In the genomic region with DNA sequence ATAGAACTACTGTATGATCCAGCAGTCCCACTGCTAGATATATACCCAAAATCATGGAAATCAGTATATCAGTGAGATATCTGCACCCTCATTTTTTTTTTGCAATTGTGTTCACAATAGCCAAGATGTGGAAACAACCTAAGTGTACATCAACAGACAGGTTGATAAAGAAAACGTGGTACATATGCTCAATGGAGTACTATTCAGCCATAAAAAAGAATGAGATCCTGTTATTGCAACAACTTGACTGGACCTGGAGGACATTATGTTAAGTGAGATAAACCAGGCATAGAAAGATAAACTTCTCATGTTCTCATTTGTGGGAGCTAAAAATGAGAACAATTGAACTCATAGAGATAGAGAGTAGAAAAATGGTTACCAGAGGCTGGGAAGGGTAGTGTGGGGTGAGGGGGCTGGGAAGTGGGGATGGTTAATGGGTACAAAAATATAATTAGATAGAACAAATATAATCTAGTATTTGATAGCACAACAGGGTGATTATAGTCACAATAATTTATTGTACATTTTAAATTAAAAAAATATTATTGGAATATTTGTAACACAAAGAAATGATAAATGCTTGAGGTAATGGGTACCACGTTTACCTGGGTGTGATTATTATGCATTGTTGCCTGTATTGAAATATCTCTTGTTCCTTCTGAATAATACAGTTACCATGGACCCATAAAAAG, we compare ENCODE assay signal across 1 cellular context.
TF ChIP-seq lines count a peak whose summit lies in the region.

No MANE protein-coding gene starts in this region.

TF ChIP-seq in K562, 482 proteins besides CTCF, POLR2A, EP300 and RAD21 (continued from another document and continues in another):
- TF ChIP-seq, protein P1, sequence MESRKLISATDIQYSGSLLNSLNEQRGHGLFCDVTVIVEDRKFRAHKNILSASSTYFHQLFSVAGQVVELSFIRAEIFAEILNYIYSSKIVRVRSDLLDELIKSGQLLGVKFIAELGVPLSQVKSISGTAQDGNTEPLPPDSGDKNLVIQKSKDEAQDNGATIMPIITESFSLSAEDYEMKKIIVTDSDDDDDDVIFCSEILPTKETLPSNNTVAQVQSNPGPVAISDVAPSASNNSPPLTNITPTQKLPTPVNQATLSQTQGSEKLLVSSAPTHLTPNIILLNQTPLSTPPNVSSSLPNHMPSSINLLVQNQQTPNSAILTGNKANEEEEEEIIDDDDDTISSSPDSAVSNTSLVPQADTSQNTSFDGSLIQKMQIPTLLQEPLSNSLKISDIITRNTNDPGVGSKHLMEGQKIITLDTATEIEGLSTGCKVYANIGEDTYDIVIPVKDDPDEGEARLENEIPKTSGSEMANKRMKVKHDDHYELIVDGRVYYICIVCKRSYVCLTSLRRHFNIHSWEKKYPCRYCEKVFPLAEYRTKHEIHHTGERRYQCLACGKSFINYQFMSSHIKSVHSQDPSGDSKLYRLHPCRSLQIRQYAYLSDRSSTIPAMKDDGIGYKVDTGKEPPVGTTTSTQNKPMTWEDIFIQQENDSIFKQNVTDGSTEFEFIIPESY (CRISPR knock-in tag; IDR thresholded peaks at IDR 0.05): no peak
- TF ChIP-seq, protein P2, sequence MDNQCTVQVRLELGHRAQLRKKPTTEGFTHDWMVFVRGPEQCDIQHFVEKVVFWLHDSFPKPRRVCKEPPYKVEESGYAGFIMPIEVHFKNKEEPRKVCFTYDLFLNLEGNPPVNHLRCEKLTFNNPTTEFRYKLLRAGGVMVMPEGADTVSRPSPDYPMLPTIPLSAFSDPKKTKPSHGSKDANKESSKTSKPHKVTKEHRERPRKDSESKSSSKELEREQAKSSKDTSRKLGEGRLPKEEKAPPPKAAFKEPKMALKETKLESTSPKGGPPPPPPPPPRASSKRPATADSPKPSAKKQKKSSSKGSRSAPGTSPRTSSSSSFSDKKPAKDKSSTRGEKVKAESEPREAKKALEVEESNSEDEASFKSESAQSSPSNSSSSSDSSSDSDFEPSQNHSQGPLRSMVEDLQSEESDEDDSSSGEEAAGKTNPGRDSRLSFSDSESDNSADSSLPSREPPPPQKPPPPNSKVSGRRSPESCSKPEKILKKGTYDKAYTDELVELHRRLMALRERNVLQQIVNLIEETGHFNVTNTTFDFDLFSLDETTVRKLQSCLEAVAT (IDR thresholded peaks at IDR 0.05): no peak
- TF ChIP-seq RCOR1 (IDR thresholded peaks at IDR 0.05; ENCODE audit: borderline replicate concordance in 1 of 2, low read depth in 2 of 2, low read length in 2 of 2): 0 out of 4 replicates have a peak, but pooled peaks of 1 of the 2 experiments have one; percentile 24
- no peak for TF ChIP-seq RFX1 (IDR thresholded peaks at IDR 0.05)
- no peak for TF ChIP-seq ZNF668 (CRISPR knock-in tag; IDR thresholded peaks at IDR 0.05)
- 0 out of 4 replicates have a peak, but pooled peaks of 1 of the 2 experiments have one; percentile 21 for TF ChIP-seq TRIM24 (IDR thresholded peaks at IDR 0.05)
- TF ChIP-seq SMARCB1 (IDR thresholded peaks at IDR 0.05; ENCODE audit: insufficient read length, low read depth): no peak
- no peak for TF ChIP-seq ZNF696 (CRISPR knock-in tag; conservative IDR thresholded peaks at IDR 0.05)
- no peak for TF ChIP-seq BHLHE40 (IDR thresholded peaks at IDR 0.05; ENCODE audit: low read length)
- TF ChIP-seq HIVEP1 (CRISPR knock-in tag; IDR thresholded peaks at IDR 0.05): no peak
- TF ChIP-seq HDAC3 (IDR thresholded peaks at IDR 0.05; ENCODE audit: borderline replicate concordance, partially characterized antibody): no peak
- TF ChIP-seq ELK1 (CRISPR knock-in tag; IDR thresholded peaks at IDR 0.05): no peak
- 0 out of 2 replicates have a peak, but pooled peaks have one; percentile 36 for TF ChIP-seq XRCC3 (IDR thresholded peaks at IDR 0.05)
- no peak for TF ChIP-seq ZNF740 (CRISPR knock-in tag; IDR thresholded peaks at IDR 0.05)
- TF ChIP-seq ZNF740 (tag; IDR thresholded peaks at IDR 0.05): no peak
- TF ChIP-seq EGR1 (conservative IDR thresholded peaks at IDR 0.05): no peak
- TF ChIP-seq HINFP (tag; conservative IDR thresholded peaks at IDR 0.05; ENCODE audit: low read depth): no peak
- TF ChIP-seq, protein P3, sequence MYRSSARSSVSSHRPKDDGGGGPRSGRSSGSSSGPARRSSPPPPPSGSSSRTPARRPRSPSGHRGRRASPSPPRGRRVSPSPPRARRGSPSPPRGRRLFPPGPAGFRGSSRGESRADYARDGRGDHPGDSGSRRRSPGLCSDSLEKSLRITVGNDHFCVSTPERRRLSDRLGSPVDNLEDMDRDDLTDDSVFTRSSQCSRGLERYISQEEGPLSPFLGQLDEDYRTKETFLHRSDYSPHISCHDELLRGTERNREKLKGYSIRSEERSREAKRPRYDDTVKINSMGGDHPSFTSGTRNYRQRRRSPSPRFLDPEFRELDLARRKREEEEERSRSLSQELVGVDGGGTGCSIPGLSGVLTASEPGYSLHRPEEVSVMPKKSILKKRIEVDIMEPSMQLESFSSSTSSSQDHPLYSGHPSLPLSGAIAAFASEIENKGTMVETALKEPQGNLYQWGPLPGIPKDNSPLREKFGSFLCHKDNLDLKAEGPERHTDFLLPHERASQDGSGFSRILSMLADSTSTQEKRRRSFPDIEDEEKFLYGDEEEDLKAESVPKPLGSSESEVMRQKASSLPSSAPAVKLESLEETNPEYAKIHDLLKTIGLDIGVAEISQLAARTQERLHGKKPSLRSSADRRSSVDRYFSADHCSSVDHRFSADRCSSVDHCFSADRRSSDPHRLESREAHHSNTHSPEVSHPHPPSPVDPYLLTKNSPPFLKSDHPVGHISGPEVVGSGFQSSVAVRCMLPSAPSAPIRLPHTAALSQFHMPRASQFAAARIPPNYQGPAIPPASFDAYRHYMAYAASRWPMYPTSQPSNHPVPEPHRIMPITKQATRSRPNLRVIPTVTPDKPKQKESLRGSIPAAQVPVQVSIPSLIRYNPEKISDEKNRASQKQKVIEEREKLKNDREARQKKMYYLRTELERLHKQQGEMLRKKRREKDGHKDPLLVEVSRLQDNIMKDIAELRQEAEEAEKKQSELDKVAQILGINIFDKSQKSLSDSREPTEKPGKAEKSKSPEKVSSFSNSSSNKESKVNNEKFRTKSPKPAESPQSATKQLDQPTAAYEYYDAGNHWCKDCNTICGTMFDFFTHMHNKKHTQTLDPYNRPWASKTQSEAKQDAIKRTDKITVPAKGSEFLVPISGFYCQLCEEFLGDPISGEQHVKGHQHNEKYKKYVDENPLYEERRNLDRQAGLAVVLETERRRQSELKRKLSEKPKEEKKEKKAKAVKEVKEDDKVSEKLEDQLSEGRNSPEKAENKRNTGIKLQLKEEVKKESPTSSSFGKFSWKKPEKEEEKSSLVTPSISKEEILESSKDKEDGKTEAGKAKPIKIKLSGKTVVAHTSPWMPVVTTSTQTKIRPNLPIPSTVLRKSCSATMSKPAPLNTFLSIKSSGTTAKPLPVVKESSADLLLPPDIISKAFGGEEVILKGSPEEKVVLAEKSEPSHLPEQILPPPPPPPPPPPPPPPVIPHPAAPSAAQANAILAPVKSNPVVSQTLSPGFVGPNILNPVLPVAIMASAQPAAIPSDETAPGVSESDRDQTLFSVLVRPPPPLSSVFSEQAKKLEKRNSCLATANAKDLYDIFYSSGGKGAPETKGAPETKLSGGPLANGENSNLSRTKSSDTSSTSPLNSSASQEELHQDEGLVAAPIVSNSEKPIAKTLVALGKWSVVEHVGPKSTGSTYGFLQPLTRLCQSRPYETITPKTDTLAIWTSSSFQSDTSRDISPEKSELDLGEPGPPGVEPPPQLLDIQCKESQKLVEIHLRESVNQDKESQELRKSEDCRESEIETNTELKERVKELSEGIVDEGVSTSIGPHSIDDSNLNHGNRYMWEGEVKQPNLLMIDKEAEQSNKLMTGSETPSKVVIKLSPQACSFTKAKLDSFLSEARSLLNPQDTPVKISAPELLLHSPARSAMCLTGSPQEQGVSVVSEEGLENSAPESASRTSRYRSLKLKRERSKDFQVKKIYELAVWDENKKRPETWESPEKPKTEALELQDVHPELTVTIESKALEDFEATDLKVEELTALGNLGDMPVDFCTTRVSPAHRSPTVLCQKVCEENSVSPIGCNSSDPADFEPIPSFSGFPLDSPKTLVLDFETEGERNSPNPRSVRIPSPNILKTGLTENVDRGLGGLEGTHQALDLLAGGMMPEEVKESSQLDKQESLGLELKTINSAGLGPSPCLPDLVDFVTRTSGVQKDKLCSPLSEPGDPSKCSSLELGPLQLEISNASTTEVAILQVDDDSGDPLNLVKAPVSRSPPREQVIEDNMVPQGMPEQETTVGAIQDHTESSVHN (IDR thresholded peaks at IDR 0.05; ENCODE audit: borderline replicate concordance in 1 of 2, low read depth in 1 of 2): no peak
- TF ChIP-seq ZNF146 (CRISPR knock-in tag; IDR thresholded peaks at IDR 0.05; ENCODE audit: unreplicated experiment): peak; percentile 100
- TF ChIP-seq, protein P4, sequence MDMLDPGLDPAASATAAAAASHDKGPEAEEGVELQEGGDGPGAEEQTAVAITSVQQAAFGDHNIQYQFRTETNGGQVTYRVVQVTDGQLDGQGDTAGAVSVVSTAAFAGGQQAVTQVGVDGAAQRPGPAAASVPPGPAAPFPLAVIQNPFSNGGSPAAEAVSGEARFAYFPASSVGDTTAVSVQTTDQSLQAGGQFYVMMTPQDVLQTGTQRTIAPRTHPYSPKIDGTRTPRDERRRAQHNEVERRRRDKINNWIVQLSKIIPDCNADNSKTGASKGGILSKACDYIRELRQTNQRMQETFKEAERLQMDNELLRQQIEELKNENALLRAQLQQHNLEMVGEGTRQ (CRISPR knock-in tag; IDR thresholded peaks at IDR 0.05): no peak
- no peak for TF ChIP-seq FIP1L1 (IDR thresholded peaks at IDR 0.05; ENCODE audit: low read depth, low read length, poor library complexity, severe bottlenecking)
- TF ChIP-seq TCF7 (IDR thresholded peaks at IDR 0.05; ENCODE audit: borderline replicate concordance): no peak
- TF ChIP-seq PHTF2 (CRISPR knock-in tag; IDR thresholded peaks at IDR 0.05): no peak
- peak; percentile 31; the same call in 1 of the 2 replicates for TF ChIP-seq HMBOX1 (IDR thresholded peaks at IDR 0.05)
- no peak for TF ChIP-seq MCM2 (IDR thresholded peaks at IDR 0.05; ENCODE audit: low read depth)
- TF ChIP-seq GABPA (tag; conservative IDR thresholded peaks at IDR 0.05; ENCODE audit: low read depth): no peak
- no peak for TF ChIP-seq COPS2 (conservative IDR thresholded peaks at IDR 0.05)
- no peak for TF ChIP-seq TGIF2 (CRISPR knock-in tag; IDR thresholded peaks at IDR 0.05)
- TF ChIP-seq BCOR (IDR thresholded peaks at IDR 0.05): peak; percentile 92
- TF ChIP-seq RBM39 (optimal IDR thresholded peaks at IDR 0.05; ENCODE audit: low read depth, low read length): no peak
- no peak for TF ChIP-seq ZBTB5 (IDR thresholded peaks at IDR 0.05)
- TF ChIP-seq ZNF395 (CRISPR knock-in tag; IDR thresholded peaks at IDR 0.05): no peak
- no peak for TF ChIP-seq SMAD2 (IDR thresholded peaks at IDR 0.05; ENCODE audit: low read depth, low read length)
- no peak for TF ChIP-seq KAT2B (IDR thresholded peaks at IDR 0.05; ENCODE audit: low read depth, low read length)
- no peak for TF ChIP-seq HNRNPL (IDR thresholded peaks at IDR 0.05; ENCODE audit: low read depth, low read length)
